In genomic region chr2:210128961-210129360, GRCh38 we compare ENCODE assay signal across 12 cellular contexts. TPM values are rescaled to one million over a fixed set of nuclear protein-coding genes. Genes with fewer than 3 reads are reported as not detected.
DNase-seq lines count a peak whose midpoint lies in the region; ATAC-seq and TF ChIP-seq lines count a peak whose summit lies in the region.
"Had no signal": no experiment of that assay in that cellular context is flagged by ENCODE, and none has a peak within 500 bp of the region (broad histone marks: within the 10 kb centered on the region; RNA-seq: fewer than 3 reads in every experiment).

No MANE protein-coding gene starts in this region.

- WGBS in hepatocyte (ENCODE audit: low lambda C conversion rate, missing lambda C conversion rate), result 44% methylated on average over 3 of the region's 3 CpGs

- H3K9me3 ChIP-seq in hepatocyte (ENCODE audit: low read depth), result peaks cover 6% of the 10 kb centered on the region

- no peak overlapping the region for H3K27ac ChIP-seq in hepatocyte

- H3K36me3 ChIP-seq in hepatocyte (replicated peaks; ENCODE audit: insufficient read depth, low read depth), result no peaks in the 10 kb centered on the region

- H3K4me2 ChIP-seq in hepatocyte, result no peak overlapping the region

- H3K79me2 ChIP-seq in hepatocyte, result peaks cover 4% of the 10 kb centered on the region

- DNase-seq in AG10803 (ENCODE audit: low read depth) (peak; percentile 1), LoVo (ENCODE audit: low spot score) (peak; percentile 3), NCI-H748 treated with DMSO at 0.1 percent for 48 hours (lab: John Stamatoyannopoulos, UW) (peak; percentile 95), hepatocyte (ENCODE audit: low spot score) (peak; percentile 9), anterior cingulate cortex (lab: John Stamatoyannopoulos, UW) (no peak)
- no peak for DNase-seq in effector CD8-positive, alpha-beta T cell (lab: John Stamatoyannopoulos, UW)
- DNase-seq: AML-193, islet precursor cell, naive B cell had no signal

- H3K4me1 ChIP-seq in hepatocyte (ENCODE audit: insufficient read depth), result no peaks in the 10 kb centered on the region

- H3K27me3 ChIP-seq in hepatocyte, result no peaks in the 10 kb centered on the region

- TF ChIP-seq CTCF in AG10803 (conservative IDR thresholded peaks at IDR 0.05; ENCODE audit: low read length) (no peak), hepatocyte (IDR thresholded peaks at IDR 0.05; ENCODE audit: poor library complexity) (no peak)

- no peaks in the 10 kb centered on the region for H4K20me1 ChIP-seq in hepatocyte (ENCODE audit: insufficient read depth, poor library complexity, severe bottlenecking)

- H2AFZ ChIP-seq in hepatocyte, result no peak overlapping the region

- ATAC-seq in GM19328 (IDR thresholded peaks at IDR 0.05; ENCODE audit: unreplicated experiment) (no peak), HG02798 (IDR thresholded peaks at IDR 0.05; ENCODE audit: poor library complexity, unreplicated experiment) (no peak)
- ATAC-seq: SK-N-SH treated with all-trans-retinoic acid at 6 μM for 48 hours had no signal

- H3K9me2 ChIP-seq in hepatocyte (replicated peaks; ENCODE audit: insufficient read depth), result no peaks in the 10 kb centered on the region

- H3K4me3 ChIP-seq in AG10803 (ENCODE audit: low read length) (no peak overlapping the region), hepatocyte (no peak overlapping the region)

RNA-seq across cellular contexts. Expression of gene KANSL1L, which starts 42.2 kb away (rescaled TPM):
- 27.1 and 38.6 TPM in 2 replicates for total RNA-seq in hepatocyte
- 4.2 and 4.9 TPM in 2 replicates for polyA plus RNA-seq in hepatocyte

Comparison
In these comparisons a context has a peak if more than half of its experiments do, and no peak if none do; other contexts are left out.
1. DNase-seq: peak in AG10803 (single experiment), LoVo (single experiment), NCI-H748 treated with DMSO at 0.1 percent for 48 hours (single experiment) and hepatocyte (single experiment); none in anterior cingulate cortex (0 of 58) and effector CD8-positive, alpha-beta T cell (single experiment).